In the genomic region with DNA sequence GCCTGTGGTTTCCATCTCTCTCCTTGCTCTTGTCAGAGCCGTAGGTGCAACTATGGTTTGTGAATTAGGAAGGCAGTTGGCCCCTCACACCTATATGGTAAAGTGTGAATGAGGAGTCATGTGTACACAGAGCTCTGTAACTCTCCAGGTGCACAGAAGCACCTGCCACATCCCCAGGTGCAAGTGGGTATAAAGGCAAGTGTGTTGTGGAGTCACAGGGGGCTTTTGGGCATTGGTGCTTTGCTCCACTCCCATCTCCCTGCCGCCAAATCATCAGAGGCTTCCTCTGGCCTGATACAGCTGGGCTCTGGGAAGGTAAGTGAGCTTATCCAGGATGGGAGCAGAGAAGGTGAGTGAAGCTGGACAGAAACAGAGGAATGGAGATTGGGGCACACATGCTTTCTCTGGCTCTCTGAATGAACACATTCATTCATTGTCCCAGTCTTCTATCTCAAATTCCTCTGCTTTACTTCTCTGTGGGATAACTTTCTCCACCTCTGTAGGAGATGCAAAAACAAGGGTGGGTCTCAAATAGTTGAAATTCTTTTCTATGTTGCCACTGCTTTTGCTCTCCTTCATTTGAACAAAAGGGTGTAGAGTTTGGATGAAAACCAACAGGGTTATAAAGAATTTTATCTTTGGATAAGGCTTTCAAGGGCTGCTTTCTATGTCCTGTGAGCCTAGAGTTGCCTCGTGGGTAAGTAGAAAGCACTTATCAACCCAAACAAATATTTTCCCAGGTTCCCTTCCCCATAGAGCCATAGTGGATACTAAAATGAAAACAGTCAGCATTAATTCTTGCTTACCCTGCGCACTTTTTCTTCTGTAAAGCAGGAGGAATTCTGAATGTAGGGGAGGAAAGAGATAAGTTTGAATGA, we compare ENCODE assay signal across 11 cellular contexts. TPM values are rescaled to one million over a fixed set of nuclear protein-coding genes. Genes with fewer than 3 reads are reported as not detected.
A peak's percentile ranks its signal among the peaks of the same experiment; 100 is the strongest.
DNase-seq lines count a peak whose midpoint lies in the region; ATAC-seq and FAIRE-seq lines count a peak whose summit lies in the region.
"Had no signal": no experiment of that assay in that cellular context is flagged by ENCODE, and none has a peak within 500 bp of the region (broad histone marks: within the 10 kb centered on the region; RNA-seq: fewer than 3 reads in every experiment).

No MANE protein-coding gene starts in this region.

- H3K36me3 ChIP-seq in NT2/D1 (ENCODE audit: insufficient read depth, insufficient read length, low read length), result no peaks in the 10 kb centered on the region
- H3K36me3 ChIP-seq: gastrocnemius medialis had no signal

- DNase-seq in right cardiac atrium, result no peak
- no peak for DNase-seq in Right ventricle myocardium inferior (ENCODE audit: missing footprints)
- DNase-seq in NT2/D1 (ENCODE audit: low read depth, low spot score), result peak; percentile 62
- DNase-seq in iPS-NIHi7 (ENCODE audit: extremely low spot score), result peak; percentile 50
- DNase-seq in urothelium cell line (ENCODE audit: low spot score), result peak; percentile 25
- DNase-seq in NCI-H446 (lab: John Stamatoyannopoulos, UW), result no peak
- no peak for DNase-seq in posterior vena cava (ENCODE audit: low spot score)
- no peak for DNase-seq in stimulated activated CD4-positive, alpha-beta T cell treated with anti-CD3 and anti-CD28 coated beads, Interleukin-1b, Interleukin-23, amount 100 ng/mL, for 48 hours
- DNase-seq: gastrocnemius medialis, nucleus accumbens had no signal

- no peak overlapping the region for H3K27ac ChIP-seq in right cardiac atrium (ENCODE audit: low read length)
- H3K27ac ChIP-seq: gastrocnemius medialis had no signal

- H3K9me3 ChIP-seq in right cardiac atrium (ENCODE audit: control insufficient read depth, low read length) (no peaks in the 10 kb centered on the region), NT2/D1 (ENCODE audit: insufficient read depth, low read length) (no peaks in the 10 kb centered on the region)
- H3K9me3 ChIP-seq: gastrocnemius medialis had no signal

- H3K27me3 ChIP-seq in right cardiac atrium (ENCODE audit: control insufficient read depth, insufficient read depth) (no peaks in the 10 kb centered on the region), NT2/D1 (ENCODE audit: insufficient read depth, insufficient read length) (no peaks in the 10 kb centered on the region)
- H3K27me3 ChIP-seq: gastrocnemius medialis had no signal

- H3K9ac ChIP-seq in NT2/D1 (ENCODE audit: insufficient read length, low read depth), result peak overlapping the region; percentile 42

- H3K4me3 ChIP-seq in right cardiac atrium (ENCODE audit: low read length), result no peak overlapping the region
- no peak overlapping the region for H3K4me3 ChIP-seq in NT2/D1 (ENCODE audit: insufficient read length, low read depth)
- H3K4me3 ChIP-seq: gastrocnemius medialis had no signal

- FAIRE-seq in urothelium cell line (lab: Jason Lieb, UNC), result no peak
- FAIRE-seq: TTC549 had no signal

- H3K4me1 ChIP-seq in right cardiac atrium (ENCODE audit: control insufficient read depth, insufficient read depth, low read length) (peaks cover 4% of the 10 kb centered on the region), NT2/D1 (ENCODE audit: insufficient read depth, insufficient read length) (no peaks in the 10 kb centered on the region)

- intact Hi-C loops in right cardiac atrium (cut with DNase I), result no loop called here
- intact Hi-C loops in Right ventricle myocardium inferior (cut with DNase I), result no loop called here
- intact Hi-C loops in posterior vena cava (cut with DNase I), result no loop called here

- ATAC-seq in right cardiac atrium (peak; percentile 57 to 65), Right ventricle myocardium inferior (no peak)
- ATAC-seq: gastrocnemius medialis had no signal

- 66% methylated on average over 4 of the region's 4 CpGs for WGBS in right cardiac atrium

RNA-seq across cellular contexts. Expression of gene RIPOR2, which starts 45.0 kb away (rescaled TPM):
- total RNA-seq in right cardiac atrium, result 1 to 10 TPM; 2.1 to 2.9 (median 2.4) TPM
- polyA plus RNA-seq in right cardiac atrium, result 0.59 TPM
- 2.6 TPM for total RNA-seq in Right ventricle myocardium inferior
- 10 to 100 TPM; 11.8 to 14.9 TPM for total RNA-seq in posterior vena cava

Comparison
In these comparisons a context has a peak if more than half of its experiments do, and no peak if none do; other contexts are left out.
1. DNase-seq: peak in NT2/D1 (single experiment), iPS-NIHi7 (single experiment) and urothelium cell line (single experiment); none in right cardiac atrium (0 of 3), Right ventricle myocardium inferior (single experiment), NCI-H446 (0 of 2), posterior vena cava (single experiment) and stimulated activated CD4-positive, alpha-beta T cell treated with anti-CD3 and anti-CD28 coated beads, Interleukin-1b, Interleukin-23, amount 100 ng/mL, for 48 hours (single experiment).